9 cellular contexts compared by ENCODE assay signal in genomic region chr3:129023909-129024308, GRCh38. TPM values are rescaled to one million over a fixed set of nuclear protein-coding genes. Genes with fewer than 3 reads are reported as not detected.
DNase-seq lines count a peak whose midpoint lies in the region; ATAC-seq and TF ChIP-seq lines count a peak whose summit lies in the region.
"Had no signal": no experiment of that assay in that cellular context is flagged by ENCODE, and none has a peak within 500 bp of the region (broad histone marks: within the 10 kb centered on the region; RNA-seq: fewer than 3 reads in every experiment).

No MANE protein-coding gene starts in this region.

- H3K9me2 ChIP-seq in GM23248 (ENCODE audit: insufficient read depth) = no peaks in the 10 kb centered on the region

- no peaks in the 10 kb centered on the region for H3K36me3 ChIP-seq in GM23248 (ENCODE audit: low read depth)
- H3K36me3 ChIP-seq in Panc1 (ENCODE audit: control insufficient read depth, insufficient read depth, low read length) = no peaks in the 10 kb centered on the region
- H3K36me3 ChIP-seq in trophoblast cell (ENCODE audit: control insufficient read depth in 1 of 2, insufficient read depth in 2 of 2, low read length in 2 of 2) = no peaks in the 10 kb centered on the region

- H3K4me2 ChIP-seq in GM23248 (ENCODE audit: unreplicated experiment) (no peak overlapping the region), trophoblast cell (ENCODE audit: low read length) (no peak overlapping the region)

- no peak overlapping the region for H2AK5ac ChIP-seq in trophoblast cell (ENCODE audit: low read length)

- H3K9me3 ChIP-seq in AG04450 (ENCODE audit: control insufficient read depth, insufficient read depth, low read length) = peaks cover 14% of the 10 kb centered on the region
- no peaks in the 10 kb centered on the region for H3K9me3 ChIP-seq in GM23248 (ENCODE audit: low read depth)
- H3K9me3 ChIP-seq in Panc1 (ENCODE audit: control insufficient read depth, insufficient read depth, low read depth, low read length) = no peaks in the 10 kb centered on the region
- H3K9me3 ChIP-seq in trophoblast cell (ENCODE audit: insufficient read depth, low read depth, low read length) = no peaks in the 10 kb centered on the region

- no peak overlapping the region for H3K14ac ChIP-seq in trophoblast cell (ENCODE audit: low read length)

- H4K20me1 ChIP-seq in GM23248 (ENCODE audit: insufficient read depth) = no peaks in the 10 kb centered on the region

- no peak overlapping the region for H3K18ac ChIP-seq in trophoblast cell (ENCODE audit: low read length)

- H3K4ac ChIP-seq in trophoblast cell (ENCODE audit: low read depth, low read length) = no peak overlapping the region

- CTCF ChIA-PET in AG04450 (lab: Charles Lee) = interaction anchor here (0.7 kb wide), 1 partner anchor 54 kb away, joined by 6 read pairs; no protein-coding TSS in a partner anchor
- CTCF ChIA-PET in Panc1 (lab: Charles Lee) = no interaction called here

- intact Hi-C loops in Panc1 (cut with micrococcal nuclease; ENCODE audit: unreplicated experiment) = loop anchor here (10.0 kb wide), 1 partner anchor 221 kb away; the partner anchor contains the start of gene COPG1

- BruUV-seq in Panc1 (replicated peaks; lab: Mats Ljungman, UMichigan) = no TSS peak

- no peaks in the 10 kb centered on the region for H3F3A ChIP-seq in GM23248 (ENCODE audit: insufficient read depth)

- H2BK12ac ChIP-seq in trophoblast cell (ENCODE audit: low read length) = no peak overlapping the region

- ATAC-seq in Panc1 = peak; percentile 63

- no peaks in the 10 kb centered on the region for H3K79me1 ChIP-seq in trophoblast cell (ENCODE audit: low read length)

- no peak overlapping the region for H2AFZ ChIP-seq in GM23248
- H2AFZ ChIP-seq in trophoblast cell (ENCODE audit: insufficient read depth, low read length, poor library complexity) = no peak overlapping the region

- H3K27me3 ChIP-seq in AG04450 (ENCODE audit: control insufficient read depth, insufficient read depth, low read length) (peaks cover 30% of the 10 kb centered on the region), GM23248 (replicated peaks; ENCODE audit: insufficient read depth) (peaks cover 57% of the 10 kb centered on the region), Panc1 (ENCODE audit: control insufficient read depth, insufficient read depth, low read length) (no peaks in the 10 kb centered on the region), trophoblast cell (ENCODE audit: insufficient read depth, low read length) (no peaks in the 10 kb centered on the region)

- 59 to 63% methylated on average over 2 of the region's 2 CpGs for WGBS in GM23248 (ENCODE audit: low coverage in 1 of 2, low lambda C conversion rate in 2 of 2, missing lambda C conversion rate in 2 of 2), 2 experiments
- WGBS in trophoblast cell (ENCODE audit: extremely low coverage, insufficient coverage, insufficient read length) = no CpG with 5 or more reads among the region's 2 CpGs

- H3K27ac ChIP-seq in AG04450 (ENCODE audit: low read depth, low read length) (no peak overlapping the region), GM23248 (no peak overlapping the region), Panc1 (ENCODE audit: low read length) (no peak overlapping the region), trophoblast cell (ENCODE audit: low read depth, low read length) (no peak overlapping the region), substantia nigra (ENCODE audit: low read depth, low read length, poor library complexity, severe bottlenecking) (no peak overlapping the region)

- H4K8ac ChIP-seq in trophoblast cell (ENCODE audit: low read depth, low read length) = no peak overlapping the region

- in situ Hi-C loops in GM23248 (cut with MboI) = no loop called here
- in situ Hi-C loops in Panc1 (cut with HindIII; ENCODE audit: low pct_unique_long_range_greater_than_20kb, low sequenced_read_pairs) = no loop called here

- H4K91ac ChIP-seq in trophoblast cell (ENCODE audit: low read depth, low read length) = no peak overlapping the region

- TF ChIP-seq CTCF in AG04450 (IDR thresholded peaks at IDR 0.05; ENCODE audit: low read depth, low read length) = peak; percentile 38
- peak; percentile 80 for TF ChIP-seq CTCF in Panc1 (IDR thresholded peaks at IDR 0.05)

- POLR2A ChIA-PET in AG04450 (lab: Yijun Ruan, JAX) (no interaction called here), Panc1 (lab: Charles Lee) (no interaction called here)

- no peak overlapping the region for H4K12ac ChIP-seq in trophoblast cell (ENCODE audit: low read depth, low read length)

- H3K79me2 ChIP-seq in GM23248 (ENCODE audit: insufficient read depth) (no peaks in the 10 kb centered on the region), trophoblast cell (ENCODE audit: control insufficient read depth, insufficient read depth, low read length, poor library complexity) (no peaks in the 10 kb centered on the region)

- H2BK120ac ChIP-seq in trophoblast cell (ENCODE audit: insufficient read depth, low read length, poor library complexity) = no peak overlapping the region

- no peak overlapping the region for H2BK5ac ChIP-seq in trophoblast cell (ENCODE audit: low read depth, low read length, poor library complexity)

- DNase-seq in AG04450 (ENCODE audit: low read depth, low spot score) (no peak), GM23248 (peak; percentile 48), Panc1 (ENCODE audit: low read depth, low spot score) (no peak), hepatic stellate cell (ENCODE audit: low spot score) (peak; percentile 58), trophoblast cell (no peak), substantia nigra (lab: John Stamatoyannopoulos, UW) (no peak), AG08396 (ENCODE audit: low spot score) (no peak)
- DNase-seq in activated CD4-positive, alpha-beta T cell treated with anti-CD3 and anti-CD28 coated beads, Interleukin-2, amount 50 U/mL, for 4 hours = no peak
- DNase-seq: activated CD4-positive, CD25-positive, alpha-beta regulatory T cell had no signal

- no peak overlapping the region for H3K23ac ChIP-seq in trophoblast cell (ENCODE audit: low read length)

- no peak overlapping the region for H3K4me3 ChIP-seq in AG04450 (ENCODE audit: low read depth, low read length)
- H3K4me3 ChIP-seq in GM23248 = no peak overlapping the region
- no peak overlapping the region for H3K4me3 ChIP-seq in Panc1 (ENCODE audit: low read depth in 2 of 2, low read length in 2 of 2)
- H3K4me3 ChIP-seq in trophoblast cell (ENCODE audit: low read depth, low read length) = no peak overlapping the region

- H3K4me1 ChIP-seq in GM23248 (ENCODE audit: insufficient read depth) (no peaks in the 10 kb centered on the region), Panc1 (ENCODE audit: control insufficient read depth, insufficient read depth, low read length) (peaks cover 14% of the 10 kb centered on the region), trophoblast cell (ENCODE audit: control insufficient read depth in 1 of 2, insufficient read depth in 2 of 2, low read length in 2 of 2) (peaks cover 4 to 10% of the 10 kb centered on the region in 2 experiments)

- H3K9ac ChIP-seq in GM23248 (no peak overlapping the region), trophoblast cell (ENCODE audit: low read length) (no peak overlapping the region)

RNA-seq across cellular contexts. Expression of gene EFCC1, which starts 22.8 kb away (rescaled TPM):
- polyA plus RNA-seq in AG04450 (2011; rRNA removed) = 0.27 and 0.35 TPM in 2 replicates
- 0.09 TPM in 1 of 2 replicates, not detected in the other for polyA minus RNA-seq in AG04450 (2011; rRNA and poly(A)+ RNA removed)
- total RNA-seq in GM23248 (2014; rRNA removed; shearing (Covaris generic)) = not detected in 2 replicates
- not detected in 2 replicates for polyA plus RNA-seq in GM23248 (2016; fragmentation: Nextera tagmentation; extraction: Ambion mirVana)
- total RNA-seq in Panc1 (2021; ENCODE audit: unreplicated experiment) = 0.15 TPM
- polyA plus RNA-seq in Panc1 (2012; ENCODE audit: insufficient read length) = 0.13 TPM
- not detected in 2 replicates for polyA plus RNA-seq in trophoblast cell (2013)

RNA-seq across cellular contexts. Expression of gene CFAP92, which starts 30.0 kb away (rescaled TPM):
- 0.10 TPM in 1 of 2 replicates, not detected in the other for polyA plus RNA-seq in AG04450 (2011; rRNA removed)
- 0.04 TPM in 1 of 2 replicates, not detected in the other for polyA minus RNA-seq in AG04450 (2011; rRNA and poly(A)+ RNA removed)
- not detected in 2 replicates for total RNA-seq in GM23248 (2014; rRNA removed; shearing (Covaris generic))
- not detected in 2 replicates for polyA plus RNA-seq in GM23248 (2016; fragmentation: Nextera tagmentation; extraction: Ambion mirVana)
- total RNA-seq in Panc1 (2021; ENCODE audit: unreplicated experiment) = 0.18 TPM
- 0.42 TPM for polyA plus RNA-seq in Panc1 (2012; ENCODE audit: insufficient read length)
- 0.10 and 0.15 TPM in 2 replicates for polyA plus RNA-seq in trophoblast cell (2013)

RNA-seq across cellular contexts. Expression of gene GP9, which starts 36.7 kb away (rescaled TPM):
- polyA plus RNA-seq in AG04450 (2011; rRNA removed) = not detected in 2 replicates
- not detected in 2 replicates for polyA minus RNA-seq in AG04450 (2011; rRNA and poly(A)+ RNA removed)
- not detected in 2 replicates for total RNA-seq in GM23248 (2014; rRNA removed; shearing (Covaris generic))
- polyA plus RNA-seq in GM23248 (2016; fragmentation: Nextera tagmentation; extraction: Ambion mirVana) = not detected in 2 replicates
- not detected for total RNA-seq in Panc1 (2021; ENCODE audit: unreplicated experiment)
- polyA plus RNA-seq in Panc1 (2012; ENCODE audit: insufficient read length) = not detected
- polyA plus RNA-seq in trophoblast cell (2013) = not detected in 2 replicates

Comparison
In these comparisons a context has a peak if more than half of its experiments do, and no peak if none do; other contexts are left out.
1. DNase-seq: peak in GM23248 (single experiment) and hepatic stellate cell (single experiment); none in AG04450 (single experiment), Panc1 (single experiment), trophoblast cell (0 of 2), activated CD4-positive, alpha-beta T cell treated with anti-CD3 and anti-CD28 coated beads, Interleukin-2, amount 50 U/mL, for 4 hours (0 of 2), substantia nigra (0 of 49) and AG08396 (single experiment).